Comparison of ENCODE assay signal across 12 cellular contexts in genomic region chr7:140200102-140200989, GRCh38. TPM values are rescaled to one million over a fixed set of nuclear protein-coding genes. Genes with fewer than 3 reads are reported as not detected.
A peak's percentile ranks its signal among the peaks of the same experiment; 100 is the strongest.
DNase-seq lines count a peak whose midpoint lies in the region; ATAC-seq, FAIRE-seq and TF ChIP-seq lines count a peak whose summit lies in the region.
"Had no signal": no experiment of that assay in that cellular context is flagged by ENCODE, and none has a peak within 500 bp of the region (broad histone marks: within the 10 kb centered on the region; RNA-seq: fewer than 3 reads in every experiment).

No MANE protein-coding gene starts in this region.

- intact Hi-C loops in Right ventricle myocardium superior (cut with DNase I) (no loop called here), cardiac septum (cut with DNase I) (no loop called here), left lung (cut with DNase I) (no loop called here)

- H3K27ac ChIP-seq in left lung = no peak overlapping the region

- H3K27me3 ChIP-seq in bronchial epithelial cell (ENCODE audit: control insufficient read depth, insufficient read depth, low read length) = no peaks in the 10 kb centered on the region
- H3K27me3 ChIP-seq in left lung = no peaks in the 10 kb centered on the region

- FAIRE-seq in bronchial epithelial cell (lab: Jason Lieb, UNC) = no peak

- H3K9me3 ChIP-seq in left lung = no peaks in the 10 kb centered on the region

- ATAC-seq in Right ventricle myocardium superior (ENCODE audit: poor library complexity) = peak; percentile 59
- peak; percentile 86 for ATAC-seq in left lung
- no peak for ATAC-seq in HG02623 (IDR thresholded peaks at IDR 0.05; ENCODE audit: unreplicated experiment)
- ATAC-seq in GM21576 (IDR thresholded peaks at IDR 0.05; ENCODE audit: unreplicated experiment) = no peak
- no peak for ATAC-seq in GM21825 (IDR thresholded peaks at IDR 0.05; ENCODE audit: unreplicated experiment)
- ATAC-seq: activated T-helper 17 cell treated with anti-CD3 and anti-CD28 coated beads, Interleukin-2, amount 50 U/mL, for 72 hours had no signal

- DNase-seq in Right ventricle myocardium superior (no peak), cardiac septum (ENCODE audit: low spot score) (no peak), bronchial epithelial cell (ENCODE audit: low read depth) (peak; percentile 96), left lung (no peak)
- no peak for DNase-seq in activated T-cell treated with anti-CD3 and anti-CD28 coated beads, Interleukin-2, amount 50 U/mL, for 1 hour
- DNase-seq: effector CD8-positive, alpha-beta T cell; NCI-H2081; T1000 had no signal

- no peak overlapping the region for H3K4me3 ChIP-seq in bronchial epithelial cell (ENCODE audit: low read depth, low read length)
- no peak overlapping the region for H3K4me3 ChIP-seq in left lung

- no peak for TF ChIP-seq CTCF in bronchial epithelial cell (IDR thresholded peaks at IDR 0.05; ENCODE audit: insufficient read depth, low read length, severe bottlenecking)
- TF ChIP-seq CTCF in left lung (IDR thresholded peaks at IDR 0.05) = no peak

- H3K36me3 ChIP-seq in bronchial epithelial cell (ENCODE audit: control insufficient read depth, insufficient read depth, low read length) = no peaks in the 10 kb centered on the region
- H3K36me3 ChIP-seq in left lung = no peaks in the 10 kb centered on the region

- H3K4me1 ChIP-seq in left lung = no peaks in the 10 kb centered on the region

RNA-seq across cellular contexts. Expression of gene KDM7A, which starts 23.6 kb away (rescaled TPM):
- total RNA-seq in Right ventricle myocardium superior = 11.9 TPM
- total RNA-seq in cardiac septum = 11.8 TPM
- total RNA-seq in bronchial epithelial cell = 14.7 and 22.1 TPM in 2 replicates
- total RNA-seq in left lung = 10 to 100 TPM; 13.2 to 20.0 TPM

Comparison
In these comparisons a context has a peak if more than half of its experiments do, and no peak if none do; other contexts are left out.
1. ATAC-seq: peak in Right ventricle myocardium superior (single experiment) and left lung (single experiment); none in HG02623 (single experiment), GM21576 (single experiment) and GM21825 (single experiment).